26 cellular contexts compared by ENCODE assay signal in genomic region chr15:50458301-50458700, GRCh38. TPM values are rescaled to one million over a fixed set of nuclear protein-coding genes. Genes with fewer than 3 reads are reported as not detected.
DNase-seq lines count a peak whose midpoint lies in the region; ATAC-seq and TF ChIP-seq lines count a peak whose summit lies in the region.
"Had no signal": no experiment of that assay in that cellular context is flagged by ENCODE, and none has a peak within 500 bp of the region (broad histone marks: within the 10 kb centered on the region; RNA-seq: fewer than 3 reads in every experiment).

No MANE protein-coding gene starts in this region.

- 85 to 87% methylated on average over 4 of the region's 4 CpGs for WGBS in heart right ventricle, 2 donors

- H3K9me3 Mint-ChIP-seq in activated T-cell treated with anti-CD3 and anti-CD28 coated beads, Interleukin-2, amount 50 U/mL, for 72 hours, result no peaks in the 10 kb centered on the region
- H3K9me3 Mint-ChIP-seq in activated T-cell treated with anti-CD3 and anti-CD28 coated beads, Interleukin-2, amount 50 U/mL, for 4 hours, result no peaks in the 10 kb centered on the region
- H3K9me3 Mint-ChIP-seq in stimulated activated memory B cell treated with anti-CD40 and anti-IgM and Interleukin-4, amounts not matched to agents 10 μg/mL and 1 μg/mL and 100 μg/mL, for 72 hours, result no peaks in the 10 kb centered on the region
- H3K9me3 Mint-ChIP-seq: activated CD4-positive, alpha-beta memory T cell treated with anti-CD3 and anti-CD28 coated beads, Interleukin-2, amount 10 ng/mL, durations not matched to agents 7 days and 5 days; effector memory CD8-positive, alpha-beta T cell; naive thymus-derived CD4-positive, alpha-beta T cell had no signal

- H3K4me3 Mint-ChIP-seq in activated T-cell treated with anti-CD3 and anti-CD28 coated beads, Interleukin-2, amount 50 U/mL, for 72 hours, result no peak overlapping the region
- no peak overlapping the region for H3K4me3 Mint-ChIP-seq in activated T-cell treated with anti-CD3 and anti-CD28 coated beads, Interleukin-2, amount 50 U/mL, for 4 hours
- no peak overlapping the region for H3K4me3 Mint-ChIP-seq in stimulated activated memory B cell treated with anti-CD40 and anti-IgM and Interleukin-4, amounts not matched to agents 10 μg/mL and 1 μg/mL and 100 μg/mL, for 72 hours
- H3K4me3 Mint-ChIP-seq: activated CD4-positive, alpha-beta memory T cell treated with anti-CD3 and anti-CD28 coated beads, Interleukin-2, amount 10 ng/mL, durations not matched to agents 7 days and 5 days; effector memory CD8-positive, alpha-beta T cell; naive thymus-derived CD4-positive, alpha-beta T cell had no signal

- no peaks in the 10 kb centered on the region for H3K27me3 ChIP-seq in heart right ventricle
- no peaks in the 10 kb centered on the region for H3K27me3 ChIP-seq in MG63
- H3K27me3 ChIP-seq: adrenal gland, left lung, SJSA1, stomach, thyroid gland, vagina had no signal

- intact Hi-C loops in heart right ventricle (cut with DNase I), result no loop called here

- peaks cover 7 to 24% of the 10 kb centered on the region in 2 donors for H3K36me3 Mint-ChIP-seq in activated T-cell treated with anti-CD3 and anti-CD28 coated beads, Interleukin-2, amount 50 U/mL, for 72 hours (ENCODE audit: insufficient read depth in 2 of 2)
- peaks cover 27% of the 10 kb centered on the region for H3K36me3 Mint-ChIP-seq in activated T-cell treated with anti-CD3 and anti-CD28 coated beads, Interleukin-2, amount 50 U/mL, for 4 hours (ENCODE audit: insufficient read depth)
- peaks cover 56% of the 10 kb centered on the region for H3K36me3 Mint-ChIP-seq in stimulated activated memory B cell treated with anti-CD40 and anti-IgM and Interleukin-4, amounts not matched to agents 10 μg/mL and 1 μg/mL and 100 μg/mL, for 72 hours

- H3K4me1 Mint-ChIP-seq in activated T-cell treated with anti-CD3 and anti-CD28 coated beads, Interleukin-2, amount 50 U/mL, for 72 hours (ENCODE audit: low read depth), result peaks cover 17% of the 10 kb centered on the region
- peaks cover 2% of the 10 kb centered on the region for H3K4me1 Mint-ChIP-seq in activated T-cell treated with anti-CD3 and anti-CD28 coated beads, Interleukin-2, amount 50 U/mL, for 4 hours (ENCODE audit: low read depth)
- peaks cover 47% of the 10 kb centered on the region for H3K4me1 Mint-ChIP-seq in stimulated activated memory B cell treated with anti-CD40 and anti-IgM and Interleukin-4, amounts not matched to agents 10 μg/mL and 1 μg/mL and 100 μg/mL, for 72 hours
- H3K4me1 Mint-ChIP-seq: activated CD4-positive, alpha-beta memory T cell treated with anti-CD3 and anti-CD28 coated beads, Interleukin-2, amount 10 ng/mL, durations not matched to agents 7 days and 5 days had no signal

- H3K4me3 ChIP-seq in SK-N-MC, result no peak overlapping the region
- H3K4me3 ChIP-seq in fibroblast of mammary gland (ENCODE audit: control insufficient read depth, low read depth, low read length), result no peak overlapping the region
- H3K4me3 ChIP-seq in heart right ventricle, result no peak overlapping the region
- no peak overlapping the region for H3K4me3 ChIP-seq in MG63
- H3K4me3 ChIP-seq: adrenal gland, coronary artery, left lung, SJSA1, stomach, thyroid gland, vagina had no signal

- H3K27me3 Mint-ChIP-seq in activated T-cell treated with anti-CD3 and anti-CD28 coated beads, Interleukin-2, amount 50 U/mL, for 72 hours (ENCODE audit: low read depth), result no peaks in the 10 kb centered on the region
- no peaks in the 10 kb centered on the region for H3K27me3 Mint-ChIP-seq in activated T-cell treated with anti-CD3 and anti-CD28 coated beads, Interleukin-2, amount 50 U/mL, for 4 hours (ENCODE audit: low read depth)
- no peaks in the 10 kb centered on the region for H3K27me3 Mint-ChIP-seq in stimulated activated memory B cell treated with anti-CD40 and anti-IgM and Interleukin-4, amounts not matched to agents 10 μg/mL and 1 μg/mL and 100 μg/mL, for 72 hours
- H3K27me3 Mint-ChIP-seq: activated CD4-positive, alpha-beta memory T cell treated with anti-CD3 and anti-CD28 coated beads, Interleukin-2, amount 10 ng/mL, durations not matched to agents 7 days and 5 days; effector memory CD8-positive, alpha-beta T cell; naive thymus-derived CD4-positive, alpha-beta T cell had no signal

- H3K27ac Mint-ChIP-seq in activated T-cell treated with anti-CD3 and anti-CD28 coated beads, Interleukin-2, amount 50 U/mL, for 72 hours, result peak overlapping the region; percentile 4
- peak overlapping the region; percentile 32 for H3K27ac Mint-ChIP-seq in stimulated activated memory B cell treated with anti-CD40 and anti-IgM and Interleukin-4, amounts not matched to agents 10 μg/mL and 1 μg/mL and 100 μg/mL, for 72 hours
- H3K27ac Mint-ChIP-seq: activated CD4-positive, alpha-beta memory T cell treated with anti-CD3 and anti-CD28 coated beads, Interleukin-2, amount 10 ng/mL, durations not matched to agents 7 days and 5 days had no signal

- ATAC-seq in activated T-cell treated with anti-CD3 and anti-CD28 coated beads, Interleukin-2, amount 50 U/mL, for 72 hours (replicated peaks in 1 of 2), result no peak
- ATAC-seq in activated T-cell treated with anti-CD3 and anti-CD28 coated beads, Interleukin-2, amount 50 U/mL, for 4 hours, result no peak
- no peak for ATAC-seq in stimulated activated memory B cell treated with anti-CD40 and anti-IgM and Interleukin-4, amounts not matched to agents 10 μg/mL and 1 μg/mL and 100 μg/mL, for 72 hours
- ATAC-seq in heart right ventricle, result no peak
- ATAC-seq: effector memory CD8-positive, alpha-beta T cell; left lung; naive thymus-derived CD4-positive, alpha-beta T cell had no signal

- DNase-seq in activated T-cell treated with anti-CD3 and anti-CD28 coated beads, Interleukin-2, amount 50 U/mL, for 72 hours, result no peak
- no peak for DNase-seq in activated T-cell treated with anti-CD3 and anti-CD28 coated beads, Interleukin-2, amount 50 U/mL, for 4 hours
- no peak for DNase-seq in SK-N-MC (ENCODE audit: low read depth, low spot score)
- peak; percentile 10 for DNase-seq in fibroblast of mammary gland (ENCODE audit: low read depth)
- DNase-seq in hepatic stellate cell (ENCODE audit: low spot score), result no peak
- DNase-seq in heart right ventricle, result no peak
- no peak for DNase-seq in MG63
- DNase-seq: activated CD4-positive, alpha-beta memory T cell treated with anti-CD3 and anti-CD28 coated beads, Interleukin-2, amount 10 ng/mL, durations not matched to agents 7 days and 5 days; activated effector memory CD4-positive, alpha-beta T cell treated with Interleukin-2 at 50 U/mL for 16 hours; adrenal gland; DND-41; effector memory CD8-positive, alpha-beta T cell; HCEC 1CT; left lung; MV-4-11; naive thymus-derived CD4-positive, alpha-beta T cell; NCI-H146; NCI-H446 treated with DMSO at 0.1 percent for 48 hours; NCI-H82; occipital lobe; stomach; thyroid gland had no signal

- H3K4me1 ChIP-seq in heart right ventricle, result peaks cover 0 to 3% (median 0%) of the 10 kb centered on the region in 9 donors
- H3K4me1 ChIP-seq: adrenal gland, thyroid gland, vagina had no signal

- peak overlapping the region; percentile 19; the same call in 1 of the 2 replicates for H3K27ac ChIP-seq in SK-N-MC
- H3K27ac ChIP-seq in heart right ventricle, result no peak overlapping the region
- H3K27ac ChIP-seq: adrenal gland, coronary artery, left lung, SJSA1, stomach, thyroid gland, vagina had no signal

- H3K9me3 ChIP-seq in SK-N-MC (ENCODE audit: low read depth, low read length) (no peaks in the 10 kb centered on the region), heart right ventricle (no peaks in the 10 kb centered on the region), MG63 (no peaks in the 10 kb centered on the region)
- H3K9me3 ChIP-seq: adrenal gland, left lung, SJSA1, stomach, thyroid gland, vagina had no signal

- H3K36me3 ChIP-seq in SK-N-MC (ENCODE audit: insufficient read depth, low read length) (peaks cover 39% of the 10 kb centered on the region), heart right ventricle (peaks cover 0 to 95% (median 42%) of the 10 kb centered on the region in 9 donors), MG63 (peaks cover 34% of the 10 kb centered on the region)

- TF ChIP-seq CTCF in fibroblast of mammary gland (conservative IDR thresholded peaks at IDR 0.05; ENCODE audit: control insufficient read depth, insufficient read depth, low read depth, low read length) (no peak), heart right ventricle (IDR thresholded peaks at IDR 0.05) (no peak)

- H3K9ac ChIP-seq in SK-N-MC (ENCODE audit: insufficient read length), result no peak overlapping the region

RNA-seq across cellular contexts. Expression of gene USP8, which starts 34.1 kb away (rescaled TPM):
- total RNA-seq in activated T-cell treated with anti-CD3 and anti-CD28 coated beads, Interleukin-2, amount 50 U/mL, for 72 hours, result 10 to 100 TPM; 52.7 to 64.5 TPM
- total RNA-seq in activated T-cell treated with anti-CD3 and anti-CD28 coated beads, Interleukin-2, amount 50 U/mL, for 4 hours, result 10 to 100 TPM; 40.7 to 47.3 (median 43.1) TPM
- total RNA-seq in heart right ventricle, result 10 to 100 TPM; 40.2 to 53.6 (median 45.7) TPM
- polyA plus RNA-seq in heart right ventricle, result 10 to 100 TPM; 16.3 to 16.4 TPM
- 48.0 and 81.2 TPM in 2 replicates for total RNA-seq in MG63 (2014; rRNA removed; shearing (Covaris generic); ENCODE audit: low replicate concordance)
